18 cellular contexts compared by ENCODE assay signal in the genomic region with DNA sequence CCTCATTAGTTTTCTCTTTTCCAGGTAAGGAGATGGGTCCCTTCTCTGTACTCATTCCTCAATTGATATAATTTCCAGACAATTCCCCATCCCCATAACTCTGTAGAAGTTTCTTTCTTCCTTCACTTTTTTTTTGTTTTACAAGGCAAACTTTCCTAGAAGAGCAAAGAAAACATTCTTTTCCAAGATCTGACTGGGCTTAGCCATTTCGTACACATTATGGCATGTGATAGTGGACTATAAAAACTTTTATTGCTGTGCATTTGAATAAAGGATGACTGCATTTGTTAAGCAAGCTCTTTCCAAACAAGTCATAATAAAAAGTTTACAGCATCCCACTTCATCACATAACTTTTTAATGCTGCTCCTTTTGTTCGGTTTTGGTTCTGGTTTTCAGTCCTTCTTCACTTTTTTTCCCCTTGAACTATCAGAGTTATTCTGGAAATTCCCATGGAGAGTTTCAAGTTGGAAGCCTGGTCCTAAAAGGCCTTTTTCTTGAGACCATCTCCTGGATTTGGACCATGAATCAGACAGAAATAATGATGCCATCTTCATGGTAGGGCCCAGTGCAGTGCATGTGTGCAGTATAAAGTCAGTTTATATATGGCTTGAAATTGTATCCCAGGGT.
DNase-seq lines count a peak whose midpoint lies in the region; FAIRE-seq and TF ChIP-seq lines count a peak whose summit lies in the region.
"Had no signal": no experiment of that assay in that cellular context is flagged by ENCODE, and none has a peak within 500 bp of the region (broad histone marks: within the 10 kb centered on the region; RNA-seq: fewer than 3 reads in every experiment).

No MANE protein-coding gene starts in this region.

- WGBS in prostate gland = 13% methylated on average over 2 of the region's 2 CpGs
- WGBS in small intestine, 3 donors = 21 to 68% (median 34%) methylated on average over 2 of the region's 2 CpGs
- WGBS in transverse colon (ENCODE audit: low coverage in 1 of 2), 2 donors = 29 to 55% methylated on average over 1 to 2 of the region's 2 CpGs

- H3K4me1 ChIP-seq in prostate gland (replicated peaks) (no peaks in the 10 kb centered on the region), small intestine (ENCODE audit: control insufficient read depth in 2 of 2, insufficient read depth in 1 of 2, low read depth in 1 of 2, low read length in 1 of 2) (no peaks in the 10 kb centered on the region), transverse colon (peaks cover 3 to 10% (median 5%) of the 10 kb centered on the region in 4 donors)

- no peak for FAIRE-seq in small intestine (lab: Jason Lieb, UNC)
- FAIRE-seq: D721Med, HTR-8/SVneo, K562 had no signal

- H3K9me3 ChIP-seq in prostate gland (no peaks in the 10 kb centered on the region), small intestine (ENCODE audit: control insufficient read depth, low read depth) (no peaks in the 10 kb centered on the region), transverse colon (no peaks in the 10 kb centered on the region)
- H3K9me3 ChIP-seq: MG63 had no signal

- H3K27ac ChIP-seq in prostate gland (no peak overlapping the region), small intestine (ENCODE audit: low read depth in 1 of 2, low read length in 1 of 2) (no peak overlapping the region), transverse colon (no peak overlapping the region)

- TF ChIP-seq POLR2A in prostate gland (IDR thresholded peaks at IDR 0.05) (no peak), transverse colon (IDR thresholded peaks at IDR 0.05) (no peak)

- no peaks in the 10 kb centered on the region for H3K36me3 ChIP-seq in prostate gland
- H3K36me3 ChIP-seq in small intestine (ENCODE audit: control insufficient read depth in 2 of 2, insufficient read depth in 2 of 2, low read length in 2 of 2) = no peaks in the 10 kb centered on the region
- no peaks in the 10 kb centered on the region for H3K36me3 ChIP-seq in transverse colon
- H3K36me3 ChIP-seq: MG63 had no signal

- TF ChIP-seq CTCF in LNCaP clone FGC (IDR thresholded peaks at IDR 0.05; ENCODE audit: control insufficient read depth, extremely low read depth, insufficient read depth) (no peak), foreskin fibroblast (IDR thresholded peaks at IDR 0.05; ENCODE audit: low read depth, low read length) (no peak), prostate gland (IDR thresholded peaks at IDR 0.05) (no peak), transverse colon (IDR thresholded peaks at IDR 0.05) (no peak)

- in situ Hi-C loops in transverse colon (cut with MboI; ENCODE audit: low pct_ligation_motif_present in 1 of 4, low pct_unique_long_range_greater_than_20kb in 1 of 4, low sequenced_read_pairs in 3 of 4) = loop anchor here in 1 of 4 donors (25.0 kb wide), 1 partner anchor 394 kb away; no protein-coding TSS in a partner anchor

- H3K4me3 ChIP-seq in LNCaP clone FGC (ENCODE audit: low read depth, low read length) (no peak overlapping the region), foreskin fibroblast (ENCODE audit: low read depth in 1 of 2, low read length in 2 of 2) (no peak overlapping the region), prostate gland (no peak overlapping the region), small intestine (ENCODE audit: low read depth in 1 of 2, low read length in 2 of 2) (no peak overlapping the region), transverse colon (no peak overlapping the region)
- H3K4me3 ChIP-seq: K562, MG63 had no signal

- no peak for TF ChIP-seq EP300 in transverse colon (IDR thresholded peaks at IDR 0.05; ENCODE audit: low read depth)

- intact Hi-C loops in prostate gland (cut with DNase I) = no loop called here
- intact Hi-C loops in transverse colon (cut with DNase I; ENCODE audit: low total_unique reads) = no loop called here

- peak; percentile 60 for DNase-seq in EL
- peak; percentile 77 for DNase-seq in LNCaP clone FGC (ENCODE audit: low read depth)
- DNase-seq in foreskin fibroblast = peak; percentile 52 to 74
- DNase-seq in prostate gland (ENCODE audit: low spot score) = peak; percentile 31
- DNase-seq in activated T-cell treated with anti-CD3 and anti-CD28 coated beads, Interleukin-2, amount 50 U/mL, for 1 hour = no peak
- no peak for DNase-seq in small intestine
- no peak for DNase-seq in HUDEP-2 (lab: John Stamatoyannopoulos, UW; ENCODE audit: unreplicated experiment in 76 of 76)
- DNase-seq in transverse colon = no peak
- DNase-seq: CD4-positive, alpha-beta memory T cell; DMS79 treated with DMSO at 0.1 percent for 48 hours; GF-D8; MG63; NCI-H1105; NCI-H1694 treated with DMSO at 0.1 percent for 48 hours; NCI-H748 treated with DMSO at 0.1 percent for 48 hours had no signal

- H3K27me3 ChIP-seq in prostate gland (replicated peaks; ENCODE audit: insufficient read depth) (peaks cover 3% of the 10 kb centered on the region), small intestine (ENCODE audit: control insufficient read depth in 2 of 2, insufficient read depth in 2 of 2, low read length in 2 of 2) (peaks cover 0 to 2% of the 10 kb centered on the region in 2 donors), transverse colon (peaks cover 21% of the 10 kb centered on the region)
- H3K27me3 ChIP-seq: MG63 had no signal

Comparison
In these comparisons a context has a peak if more than half of its experiments do, and no peak if none do; other contexts are left out.
1. DNase-seq: peak in EL (single experiment), LNCaP clone FGC (single experiment), foreskin fibroblast (2 of 2) and prostate gland (single experiment); none in activated T-cell treated with anti-CD3 and anti-CD28 coated beads, Interleukin-2, amount 50 U/mL, for 1 hour (single experiment), small intestine (single experiment), HUDEP-2 (0 of 76) and transverse colon (single experiment).